ENCODE assay signal across 8 cellular contexts in the genomic region with DNA sequence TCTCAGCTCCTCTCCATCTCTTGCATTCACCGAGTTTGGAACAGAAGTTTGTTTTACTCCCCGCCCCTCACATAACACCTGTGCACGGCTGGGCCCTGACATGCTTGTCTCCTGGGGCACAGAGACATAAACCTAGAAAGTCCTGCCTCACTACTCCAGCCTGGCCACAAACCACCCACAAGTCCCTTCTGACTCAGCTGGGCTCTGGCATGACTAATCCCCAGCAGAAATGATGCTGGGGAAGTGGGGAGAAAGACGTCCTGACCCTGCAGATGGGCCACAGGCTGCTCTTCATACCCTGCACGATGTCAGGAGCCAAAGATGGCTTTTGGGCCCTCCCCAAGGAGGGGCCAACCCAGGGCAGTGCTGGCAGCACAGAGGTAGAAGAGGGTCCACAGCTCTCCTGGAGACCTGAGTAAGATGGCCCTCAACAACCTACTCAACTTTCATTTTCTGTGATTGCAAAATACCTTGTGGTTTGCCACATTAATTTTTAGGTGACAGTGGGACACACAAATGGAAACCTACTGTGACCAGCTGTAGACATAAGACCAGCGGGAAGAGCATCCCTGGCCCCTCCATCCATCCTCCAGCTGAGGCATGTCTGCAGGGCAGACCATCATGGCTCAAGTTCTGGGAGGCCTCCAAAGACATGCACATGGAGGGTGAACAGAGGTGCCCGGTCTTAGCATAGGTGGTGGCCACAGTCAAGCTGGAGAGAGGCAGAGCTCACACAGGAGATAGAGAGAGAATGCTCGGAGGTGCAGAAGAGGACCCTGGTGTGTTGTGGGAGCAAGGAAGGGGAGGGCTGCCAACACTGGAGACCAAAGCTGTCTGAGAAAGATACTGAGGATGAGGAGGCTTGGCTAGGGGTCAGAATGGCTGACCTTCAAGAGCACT. TPM values are rescaled to one million over a fixed set of nuclear protein-coding genes. Genes with fewer than 3 reads are reported as not detected.
DNase-seq lines count a peak whose midpoint lies in the region; TF ChIP-seq lines count a peak whose summit lies in the region.

No MANE protein-coding gene starts in this region.

- H3K9me3 ChIP-seq in WERI-Rb-1 (ENCODE audit: severe bottlenecking) = no peaks in the 10 kb centered on the region

- no peak overlapping the region for H3K27ac ChIP-seq in WERI-Rb-1

- CTCF ChIA-PET in activated CD4-positive, alpha-beta memory T cell treated with anti-CD3 and anti-CD28 coated beads, Interleukin-2, amount 10 ng/mL, durations not matched to agents 7 days and 5 days (lab: Charles Lee) = interaction anchor here (0.9 to 2.5 kb wide), 9 partner anchors 8 to 252 kb away, joined by 3 to 20 read pairs (median 6); no protein-coding TSS in a partner anchor

- H3K4me1 Mint-ChIP-seq in activated CD4-positive, alpha-beta memory T cell treated with anti-CD3 and anti-CD28 coated beads, Interleukin-2, amount 10 ng/mL, durations not matched to agents 7 days and 5 days = peaks cover 36% of the 10 kb centered on the region

- no peaks in the 10 kb centered on the region for H3K9me3 Mint-ChIP-seq in activated CD4-positive, alpha-beta memory T cell treated with anti-CD3 and anti-CD28 coated beads, Interleukin-2, amount 10 ng/mL, durations not matched to agents 7 days and 5 days

- TF ChIP-seq CTCF in fibroblast of pulmonary artery (IDR thresholded peaks at IDR 0.05; ENCODE audit: low read length, missing control alignments) (no peak), WERI-Rb-1 (IDR thresholded peaks at IDR 0.05; ENCODE audit: low read depth, low read length) (no peak)

- H3K4me3 Mint-ChIP-seq in activated CD4-positive, alpha-beta memory T cell treated with anti-CD3 and anti-CD28 coated beads, Interleukin-2, amount 10 ng/mL, durations not matched to agents 7 days and 5 days = peak overlapping the region; percentile 9

- H3K4me3 ChIP-seq in fibroblast of pulmonary artery (replicated peaks; ENCODE audit: low read depth, low read length) (no peak overlapping the region), WERI-Rb-1 (ENCODE audit: low read depth, low read length) (no peak overlapping the region)

- POLR2A ChIA-PET in activated CD4-positive, alpha-beta memory T cell treated with anti-CD3 and anti-CD28 coated beads, Interleukin-2, amount 10 ng/mL, durations not matched to agents 7 days and 5 days (lab: Charles Lee) = interaction anchor here (0.7 to 4.7 kb wide), 11 partner anchors 8 to 143 kb away, joined by 3 to 54 read pairs (median 6); no protein-coding TSS in a partner anchor

- no peaks in the 10 kb centered on the region for H3K27me3 ChIP-seq in WERI-Rb-1 (ENCODE audit: insufficient read depth, low read depth, severe bottlenecking)

- peak overlapping the region; percentile 63 for H3K27ac Mint-ChIP-seq in activated CD4-positive, alpha-beta memory T cell treated with anti-CD3 and anti-CD28 coated beads, Interleukin-2, amount 10 ng/mL, durations not matched to agents 7 days and 5 days

- peaks cover 55% of the 10 kb centered on the region for H3K36me3 Mint-ChIP-seq in activated CD4-positive, alpha-beta memory T cell treated with anti-CD3 and anti-CD28 coated beads, Interleukin-2, amount 10 ng/mL, durations not matched to agents 7 days and 5 days (ENCODE audit: low read depth)

- no peaks in the 10 kb centered on the region for H3K27me3 Mint-ChIP-seq in activated CD4-positive, alpha-beta memory T cell treated with anti-CD3 and anti-CD28 coated beads, Interleukin-2, amount 10 ng/mL, durations not matched to agents 7 days and 5 days

- peak; percentile 44 for DNase-seq in GM04504 (ENCODE audit: low read depth)
- DNase-seq in H4 (ENCODE audit: low spot score) = peak; percentile 50
- DNase-seq in Kasumi-1 (lab: John Stamatoyannopoulos, UW) = peak; percentile 58 to 63
- DNase-seq in activated CD4-positive, alpha-beta memory T cell treated with anti-CD3 and anti-CD28 coated beads, Interleukin-2, amount 10 ng/mL, durations not matched to agents 7 days and 5 days = peak; percentile 88
- DNase-seq in fibroblast of pulmonary artery (ENCODE audit: low read depth) = peak; percentile 52
- peak; percentile 37 to 61 for DNase-seq in stimulated activated CD8-positive, alpha-beta memory T cell treated with anti-CD3 and anti-CD28 coated beads, Interleukin-4, amount 100 ng/mL, for 4 hours (ENCODE audit: low read depth in 2 of 2, low spot score in 1 of 2)
- DNase-seq in WERI-Rb-1 = no peak
- no peak for DNase-seq in DMS153 treated with DMSO at 0.1 percent for 48 hours (lab: John Stamatoyannopoulos, UW; ENCODE audit: unreplicated experiment)

- peaks cover 7% of the 10 kb centered on the region for H3K36me3 ChIP-seq in WERI-Rb-1

RNA-seq across cellular contexts. Expression of gene DNMT3A, which starts 40.0 kb away (rescaled TPM):
- total RNA-seq in H4 (2014; rRNA removed; shearing (Covaris generic)) = 1.5 and 2.4 TPM in 2 replicates
- total RNA-seq in activated CD4-positive, alpha-beta memory T cell treated with anti-CD3 and anti-CD28 coated beads, Interleukin-2, amount 10 ng/mL, durations not matched to agents 7 days and 5 days = 10 to 100 TPM; 43.2 to 45.5 TPM

Comparison
In these comparisons a context has a peak if more than half of its experiments do, and no peak if none do; other contexts are left out.
1. DNase-seq: peak in GM04504 (single experiment), H4 (single experiment), Kasumi-1 (2 of 2), activated CD4-positive, alpha-beta memory T cell treated with anti-CD3 and anti-CD28 coated beads, Interleukin-2, amount 10 ng/mL, durations not matched to agents 7 days and 5 days (single experiment), fibroblast of pulmonary artery (single experiment) and stimulated activated CD8-positive, alpha-beta memory T cell treated with anti-CD3 and anti-CD28 coated beads, Interleukin-4, amount 100 ng/mL, for 4 hours (2 of 2); none in WERI-Rb-1 (single experiment) and DMS153 treated with DMSO at 0.1 percent for 48 hours (single experiment).
2. RNA of gene DNMT3A, which starts 40.0 kb away (total RNA-seq): 43.2 to 45.5 TPM in activated CD4-positive, alpha-beta memory T cell treated with anti-CD3 and anti-CD28 coated beads, Interleukin-2, amount 10 ng/mL, durations not matched to agents 7 days and 5 days; 1.5 to 2.4 TPM in H4; every median in the first group is over 10 times any median in the second.